ENCODE assay signal across 11 cellular contexts in the genomic region with DNA sequence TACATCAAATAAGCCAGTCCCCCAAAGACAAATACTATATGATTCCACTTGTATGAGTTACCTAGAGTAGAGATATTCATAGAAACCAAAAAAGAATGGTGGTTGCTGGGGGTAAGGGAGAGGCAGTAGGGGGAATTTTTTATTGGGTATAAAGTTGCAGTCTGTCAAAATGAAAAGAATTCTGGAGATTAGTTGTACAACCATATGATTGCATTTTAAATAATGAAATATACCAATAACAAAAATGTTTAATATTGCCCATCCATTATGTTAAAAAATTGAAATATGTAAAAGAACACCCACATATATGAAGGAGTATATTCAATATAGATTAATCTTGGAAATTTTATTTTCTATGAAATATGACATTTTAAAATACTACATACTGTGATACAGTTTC.
"Had no signal": no experiment of that assay in that cellular context is flagged by ENCODE, and none has a peak within 500 bp of the region (broad histone marks: within the 10 kb centered on the region; RNA-seq: fewer than 3 reads in every experiment).

No MANE protein-coding gene starts in this region.

- FAIRE-seq: H1, H54 had no signal

- H3K4me2 ChIP-seq: GM23338 had no signal

- ATAC-seq: GM23338, HCT116 had no signal

- DNase-seq: GM23248, GOT3, H7, H9, HCEC 1CT, HFFc6 had no signal

- H3K4me1 Mint-ChIP-seq: GM23338, H9 had no signal

- H3K4me3 Mint-ChIP-seq: GM23338, H9, HFFc6 had no signal

- H3K36me3 ChIP-seq: HAP-1 had no signal

- H3K27ac Mint-ChIP-seq: GM23338, H9, HFFc6 had no signal

- H3K27ac ChIP-seq: GM23248 had no signal

- H3K9ac ChIP-seq: GM23248 had no signal

- H3K4me3 ChIP-seq: GM23248, GM23338, HAP-1 had no signal

- H2AFZ ChIP-seq: GM23248, GM23338 had no signal
